Comparison of ENCODE assay signal across 8 cellular contexts in the genomic region with DNA sequence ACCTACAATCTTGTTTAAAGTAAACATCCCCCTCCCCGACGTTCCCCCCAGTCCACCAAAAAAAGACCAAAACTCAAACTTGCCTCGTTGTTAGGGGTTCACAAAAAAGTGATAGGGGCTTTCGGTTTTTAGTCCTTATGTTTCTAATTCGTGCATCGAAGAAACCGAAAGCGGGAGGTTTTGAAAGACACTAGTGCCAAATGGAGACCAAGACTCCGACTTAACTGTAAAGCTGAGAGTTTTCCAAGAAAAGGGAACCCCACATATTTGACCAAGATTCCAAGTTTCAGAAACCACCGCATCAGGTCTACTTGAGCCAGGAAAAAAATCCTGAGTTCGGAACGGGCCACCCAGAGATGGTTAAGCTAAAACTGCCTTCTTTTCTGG. TPM values are rescaled to one million over a fixed set of nuclear protein-coding genes. Genes with fewer than 3 reads are reported as not detected.
DNase-seq lines count a peak whose midpoint lies in the region; ATAC-seq, FAIRE-seq and TF ChIP-seq lines count a peak whose summit lies in the region.

No MANE protein-coding gene starts in this region.

- H3K79me2 ChIP-seq in endothelial cell of umbilical vein (ENCODE audit: control insufficient read depth, insufficient read depth, low read length) (peaks cover 77% of the 10 kb centered on the region), trophoblast cell (ENCODE audit: control insufficient read depth, insufficient read depth, low read length, poor library complexity) (peaks cover 13% of the 10 kb centered on the region)

- ATAC-seq in Panc1 (no peak), HG02981 (IDR thresholded peaks at IDR 0.05; ENCODE audit: unreplicated experiment) (no peak)

- H3K4ac ChIP-seq in trophoblast cell (ENCODE audit: low read depth, low read length) = peak overlapping the region; percentile 92

- no peak overlapping the region for H3K18ac ChIP-seq in trophoblast cell (ENCODE audit: low read length)

- H4K20me1 ChIP-seq in endothelial cell of umbilical vein (replicated peaks; ENCODE audit: control insufficient read depth, extremely low read depth, insufficient read depth, low read length) = no peaks in the 10 kb centered on the region

- H2BK12ac ChIP-seq in trophoblast cell (ENCODE audit: low read length) = no peak overlapping the region

- no peak for TF ChIP-seq POLR2A in endothelial cell of umbilical vein (IDR thresholded peaks at IDR 0.05; ENCODE audit: low read depth, low read length)

- intact Hi-C loops in Panc1 (cut with micrococcal nuclease; ENCODE audit: unreplicated experiment) (no loop called here), endothelial cell of umbilical vein (cut with micrococcal nuclease) (loop anchor here (5.0 to 10.0 kb wide), 2 partner anchors 653 to 989 kb away; a partner anchor contains a TSS)

- H3K4me3 ChIP-seq in Panc1 (ENCODE audit: low read depth in 2 of 2, low read length in 2 of 2) (peak overlapping the region; percentile 94 to 95), endothelial cell of umbilical vein (replicated peaks in 1 of 3; ENCODE audit: insufficient read depth in 1 of 3, low read depth in 1 of 3, low read length in 3 of 3) (peak overlapping the region; percentile 54 to 95 (median 82)), trophoblast cell (ENCODE audit: low read depth, low read length) (peak overlapping the region; percentile 80)

- H3K36me3 ChIP-seq in ES-I3 (ENCODE audit: insufficient read depth, low read length) (peaks cover 10% of the 10 kb centered on the region; the same call in 1 of the 2 replicates), Panc1 (ENCODE audit: control insufficient read depth, insufficient read depth, low read length) (peaks cover 35% of the 10 kb centered on the region), endothelial cell of umbilical vein (ENCODE audit: control insufficient read depth in 2 of 2, extremely low read depth in 1 of 2, insufficient read depth in 2 of 2, low read length in 2 of 2) (peaks cover 0 to 12% of the 10 kb centered on the region in 2 experiments), trophoblast cell (ENCODE audit: control insufficient read depth in 1 of 2, insufficient read depth in 2 of 2, low read length in 2 of 2) (peaks cover 0 to 7% of the 10 kb centered on the region in 2 experiments)

- H4K12ac ChIP-seq in trophoblast cell (ENCODE audit: low read depth, low read length) = peak overlapping the region; percentile 14

- BruUV-seq in Panc1 (replicated peaks; lab: Mats Ljungman, UMichigan) = no TSS peak
- BruUV-seq in endothelial cell of umbilical vein (replicated peaks; lab: Mats Ljungman, UMichigan) = TSS peak; percentile 75

- H3K4me2 ChIP-seq in endothelial cell of umbilical vein (ENCODE audit: insufficient read depth, low read length) (peak overlapping the region; percentile 90), trophoblast cell (ENCODE audit: low read length) (peak overlapping the region; percentile 91)

- H3K14ac ChIP-seq in trophoblast cell (ENCODE audit: low read length) = peak overlapping the region; percentile 20

- peak overlapping the region; percentile 3 for H2BK5ac ChIP-seq in trophoblast cell (ENCODE audit: low read depth, low read length, poor library complexity)

- H3K27me3 ChIP-seq in Panc1 (ENCODE audit: control insufficient read depth, insufficient read depth, low read length) = no peaks in the 10 kb centered on the region
- no peaks in the 10 kb centered on the region for H3K27me3 ChIP-seq in endothelial cell of umbilical vein (ENCODE audit: control insufficient read depth in 2 of 2, insufficient read depth in 2 of 2, low read length in 2 of 2)
- H3K27me3 ChIP-seq in trophoblast cell (ENCODE audit: insufficient read depth, low read length) = no peaks in the 10 kb centered on the region

- no peak for DNase-seq in Panc1 (ENCODE audit: low read depth, low spot score)
- no peak for DNase-seq in endothelial cell of umbilical vein (ENCODE audit: low read depth, low spot score)
- peak in 1 of 2 donors; percentile 22 for DNase-seq in trophoblast cell
- no peak for DNase-seq in EL
- no peak for DNase-seq in germinal center (ENCODE audit: low spot score)
- DNase-seq in NCI-H2081 (lab: John Stamatoyannopoulos, UW) = no peak

- H3K9me3 ChIP-seq in ES-I3 (ENCODE audit: control insufficient read depth, insufficient read depth, low read length) (no peaks in the 10 kb centered on the region), Panc1 (ENCODE audit: control insufficient read depth, insufficient read depth, low read depth, low read length) (no peaks in the 10 kb centered on the region), endothelial cell of umbilical vein (replicated peaks; ENCODE audit: control insufficient read depth, insufficient read depth, low read length) (no peaks in the 10 kb centered on the region), trophoblast cell (ENCODE audit: insufficient read depth, low read depth, low read length) (no peaks in the 10 kb centered on the region)

- H3K23ac ChIP-seq in trophoblast cell (ENCODE audit: low read length) = no peak overlapping the region

- H3K9ac ChIP-seq in ES-I3 (ENCODE audit: low read depth, low read length) = peak overlapping the region; percentile 93
- H3K9ac ChIP-seq in endothelial cell of umbilical vein (replicated peaks; ENCODE audit: extremely low read depth, insufficient read depth, low read length) = peak overlapping the region; percentile 87
- peak overlapping the region; percentile 86 for H3K9ac ChIP-seq in trophoblast cell (ENCODE audit: low read length)

- no peaks in the 10 kb centered on the region for H3K9me1 ChIP-seq in endothelial cell of umbilical vein (replicated peaks; ENCODE audit: control insufficient read depth, extremely low read depth, insufficient read depth, low read length)

- H2BK120ac ChIP-seq in trophoblast cell (ENCODE audit: insufficient read depth, low read length, poor library complexity) = no peak overlapping the region

- no CpG with 5 or more reads among the region's 12 CpGs for WGBS in trophoblast cell (ENCODE audit: extremely low coverage, insufficient coverage, insufficient read length)

- H4K91ac ChIP-seq in trophoblast cell (ENCODE audit: low read depth, low read length) = peak overlapping the region; percentile 23

- H2AFZ ChIP-seq in endothelial cell of umbilical vein (ENCODE audit: low read depth, low read length) = peak overlapping the region; percentile 45
- H2AFZ ChIP-seq in trophoblast cell (ENCODE audit: insufficient read depth, low read length, poor library complexity) = peak overlapping the region; percentile 41

- CTCF ChIA-PET in Panc1 (lab: Charles Lee) = interaction anchor here (1.0 to 1.5 kb wide), 2 partner anchors 547 to 991 kb away, joined by 3 to 5 read pairs; no protein-coding TSS in a partner anchor
- CTCF ChIA-PET in endothelial cell of umbilical vein (lab: Charles Lee) = interaction anchor here (0.9 to 2.4 kb wide), 12 partner anchors 9 to 991 kb away, joined by 3 to 26 read pairs (median 6); a partner anchor contains a TSS

- peak overlapping the region; percentile 60 for H4K8ac ChIP-seq in trophoblast cell (ENCODE audit: low read depth, low read length)

- in situ Hi-C loops in Panc1 (cut with HindIII; ENCODE audit: low pct_unique_long_range_greater_than_20kb, low sequenced_read_pairs) = no loop called here

- dilution Hi-C loops in endothelial cell of umbilical vein (cut with MboI; ENCODE audit: extremely low pct_ligation_motif_present, low sequenced_read_pairs) = no loop called here

- no peak overlapping the region for H2AK5ac ChIP-seq in trophoblast cell (ENCODE audit: low read length)

- no peak for FAIRE-seq in endothelial cell of umbilical vein (lab: Jason Lieb, UNC)

- TF ChIP-seq CTCF in Panc1 (IDR thresholded peaks at IDR 0.05) (no peak), endothelial cell of umbilical vein (IDR thresholded peaks at IDR 0.05; ENCODE audit: extremely low read depth in 1 of 2, insufficient read depth in 1 of 2, low read depth in 1 of 2, low read length in 2 of 2) (no peak)

- H3K4me1 ChIP-seq in ES-I3 (ENCODE audit: insufficient read depth, low read length) = peaks cover 9% of the 10 kb centered on the region
- peaks cover 27% of the 10 kb centered on the region for H3K4me1 ChIP-seq in Panc1 (ENCODE audit: control insufficient read depth, insufficient read depth, low read length)
- peaks cover 29% of the 10 kb centered on the region for H3K4me1 ChIP-seq in endothelial cell of umbilical vein (ENCODE audit: control insufficient read depth, extremely low read depth, insufficient read depth, low read length)
- no peaks in the 10 kb centered on the region for H3K4me1 ChIP-seq in trophoblast cell (ENCODE audit: control insufficient read depth in 1 of 2, insufficient read depth in 2 of 2, low read length in 2 of 2)

- POLR2A ChIA-PET in Panc1 (lab: Charles Lee) = interaction anchor here (0.6 kb wide), 2 partner anchors 325 to 533 kb away, joined by 4 to 7 read pairs; no protein-coding TSS in a partner anchor
- POLR2A ChIA-PET in endothelial cell of umbilical vein (lab: Charles Lee) = interaction anchor here (0.6 to 1.1 kb wide), 4 partner anchors 14 to 798 kb away, joined by 3 to 6 read pairs (median 4); a partner anchor contains a TSS

- H3K79me1 ChIP-seq in trophoblast cell (ENCODE audit: low read length) = peaks cover 5% of the 10 kb centered on the region

- H3K27ac ChIP-seq in Panc1 (ENCODE audit: low read length) (peak overlapping the region; percentile 97), endothelial cell of umbilical vein (ENCODE audit: insufficient read depth, low read depth, low read length) (peak overlapping the region; percentile 64), trophoblast cell (ENCODE audit: low read depth, low read length) (no peak overlapping the region)

RNA-seq across cellular contexts. Expression of a gene that starts 0.5 kb away (rescaled TPM):
- 180 TPM for total RNA-seq in Panc1 (2021; ENCODE audit: unreplicated experiment)
- 105 TPM for polyA plus RNA-seq in Panc1 (2012; ENCODE audit: insufficient read length)
- total RNA-seq in endothelial cell of umbilical vein = 110 and 118 TPM in 2 replicates
- polyA plus RNA-seq in endothelial cell of umbilical vein = 73.3 and 107 TPM in 2 replicates
- polyA plus RNA-seq in endothelial cell of umbilical vein (2011; cell fraction: cytosol; rRNA removed) = 127 and 145 TPM in 2 replicates
- 49.8 and 72.9 TPM in 2 replicates for polyA plus RNA-seq in endothelial cell of umbilical vein (2011; cell fraction: nucleus; rRNA removed)
- polyA plus RNA-seq in endothelial cell of umbilical vein (2012) = 139 and 231 TPM in 2 replicates
- 23.5 and 31.9 TPM in 2 replicates for polyA minus RNA-seq in endothelial cell of umbilical vein
- 26.9 TPM for polyA minus RNA-seq in endothelial cell of umbilical vein (2011; cell fraction: cytosol; rRNA and poly(A)+ RNA removed)
- polyA minus RNA-seq in endothelial cell of umbilical vein (2011; cell fraction: nucleus; rRNA and poly(A)+ RNA removed) = 15.7 and 25.1 TPM in 2 replicates
- 200 and 207 TPM in 2 replicates for polyA plus RNA-seq in trophoblast cell (2013)

RNA-seq across cellular contexts. Expression of a gene that starts 0.7 kb away (rescaled TPM):
- total RNA-seq in Panc1 (2021; ENCODE audit: unreplicated experiment) (52.8 TPM), endothelial cell of umbilical vein (56.6 and 62.2 TPM in 2 replicates)
- polyA plus RNA-seq in Panc1 (2012; ENCODE audit: insufficient read length) = 30.0 TPM
- 28.3 and 39.9 TPM in 2 replicates for polyA plus RNA-seq in endothelial cell of umbilical vein
- 71.0 and 74.1 TPM in 2 replicates for polyA plus RNA-seq in endothelial cell of umbilical vein (2011; cell fraction: cytosol; rRNA removed)
- polyA plus RNA-seq in endothelial cell of umbilical vein (2011; cell fraction: nucleus; rRNA removed) = 46.2 and 69.8 TPM in 2 replicates
- polyA plus RNA-seq in endothelial cell of umbilical vein (2012) = 54.9 and 76.2 TPM in 2 replicates
- 9.0 and 10.9 TPM in 2 replicates for polyA minus RNA-seq in endothelial cell of umbilical vein
- polyA minus RNA-seq in endothelial cell of umbilical vein (2011; cell fraction: cytosol; rRNA and poly(A)+ RNA removed) = 15.9 TPM
- polyA minus RNA-seq in endothelial cell of umbilical vein (2011; cell fraction: nucleus; rRNA and poly(A)+ RNA removed) = 13.6 and 13.9 TPM in 2 replicates
- 60.2 and 70.0 TPM in 2 replicates for polyA plus RNA-seq in trophoblast cell (2013)

RNA-seq across cellular contexts. Expression of a gene that starts 19.6 kb away (rescaled TPM):
- total RNA-seq in Panc1 (2021; ENCODE audit: unreplicated experiment) = 10.0 TPM
- polyA plus RNA-seq in Panc1 (2012; ENCODE audit: insufficient read length) = 0.79 TPM
- 4.2 and 4.5 TPM in 2 replicates for total RNA-seq in endothelial cell of umbilical vein
- 1.4 TPM in 2 replicates for polyA plus RNA-seq in endothelial cell of umbilical vein
- 3.8 and 4.3 TPM in 2 replicates for polyA plus RNA-seq in endothelial cell of umbilical vein (2011; cell fraction: cytosol; rRNA removed)
- polyA plus RNA-seq in endothelial cell of umbilical vein (2011; cell fraction: nucleus; rRNA removed) = 1.6 and 3.2 TPM in 2 replicates
- polyA plus RNA-seq in endothelial cell of umbilical vein (2012) = 2.9 and 4.0 TPM in 2 replicates
- 1.7 and 2.7 TPM in 2 replicates for polyA minus RNA-seq in endothelial cell of umbilical vein
- polyA minus RNA-seq in endothelial cell of umbilical vein (2011; cell fraction: cytosol; rRNA and poly(A)+ RNA removed) = not detected
- polyA minus RNA-seq in endothelial cell of umbilical vein (2011; cell fraction: nucleus; rRNA and poly(A)+ RNA removed) = 4.5 and 7.7 TPM in 2 replicates
- 3.9 and 4.7 TPM in 2 replicates for polyA plus RNA-seq in trophoblast cell (2013)
